Comparison of ENCODE assay signal across 27 cellular contexts in the genomic region with DNA sequence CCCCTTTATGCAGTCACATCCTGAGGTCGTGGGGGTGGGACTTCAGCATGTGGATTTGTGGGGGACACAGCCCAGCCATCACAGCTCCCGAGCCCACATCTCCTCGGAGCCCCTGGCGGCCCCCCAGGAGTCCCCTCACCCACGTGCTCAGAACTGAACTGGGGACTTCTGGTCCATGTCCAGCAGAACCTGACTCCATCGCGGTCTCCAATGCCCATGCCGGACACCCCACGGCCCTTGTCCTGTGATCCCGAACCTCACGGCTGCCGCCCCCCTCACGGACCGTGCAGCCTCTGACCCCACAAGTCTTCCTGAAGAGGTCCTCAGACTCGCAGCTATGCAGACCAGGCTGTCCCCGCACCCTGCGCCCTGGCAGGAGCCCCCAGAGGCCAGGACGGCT. TPM values are rescaled to one million over a fixed set of nuclear protein-coding genes. Genes with fewer than 3 reads are reported as not detected.
DNase-seq lines count a peak whose midpoint lies in the region; ATAC-seq and TF ChIP-seq lines count a peak whose summit lies in the region.
"Had no signal": no experiment of that assay in that cellular context is flagged by ENCODE, and none has a peak within 500 bp of the region (broad histone marks: within the 10 kb centered on the region; RNA-seq: fewer than 3 reads in every experiment).

No MANE protein-coding gene starts in this region.

- DNase-seq in activated T-cell treated with anti-CD3 and anti-CD28 coated beads, Interleukin-2, amount 50 U/mL, for 24 hours: no peak
- no peak for DNase-seq in activated T-cell treated with anti-CD3 and anti-CD28 coated beads, Interleukin-2, amount 50 U/mL, for 1 hour
- DNase-seq in CD4-positive, CD25-positive, alpha-beta regulatory T cell: no peak
- DNase-seq in activated CD8-positive, alpha-beta T cell treated with anti-CD3 and anti-CD28 coated beads, Interleukin-2, amount 10 ng/mL, durations not matched to agents 7 days and 5 days: no peak
- DNase-seq in naive B cell: no peak
- no peak for DNase-seq in NCI-H2171 (lab: John Stamatoyannopoulos, UW)
- DNase-seq: ACHN; activated CD8-positive, alpha-beta memory T cell treated with anti-CD3 and anti-CD28 coated beads for 24 hours; activated effector memory CD4-positive, alpha-beta T cell treated with Interleukin-2 at 50 U/mL for 16 hours; cerebellar nuclear complex; DMS79; effector CD8-positive, alpha-beta T cell; gastrocnemius medialis; H9; mesenchymal stem cell; NCI-H187 treated with DMSO at 0.1 percent for 48 hours; NCI-H2227 treated with DMSO at 0.1 percent for 48 hours; NCI-H82; SHP77; stimulated activated CD4-positive, alpha-beta T cell treated with anti-CD3 and anti-CD28 coated beads, Interleukin-1b, Interleukin-23, amount 100 ng/mL, for 48 hours; stimulated activated naive CD4-positive, alpha-beta T cell treated with Interleukin-2 at 50 U/mL for 16 hours had no signal

- peaks cover 30% of the 10 kb centered on the region for H3K4me1 Mint-ChIP-seq in activated T-cell treated with anti-CD3 and anti-CD28 coated beads, Interleukin-2, amount 50 U/mL, for 24 hours (ENCODE audit: low read depth)
- peaks cover 0 to 30% (median 4%) of the 10 kb centered on the region in 4 donors for H3K4me1 Mint-ChIP-seq in CD4-positive, CD25-positive, alpha-beta regulatory T cell
- H3K4me1 Mint-ChIP-seq in activated CD8-positive, alpha-beta T cell treated with anti-CD3 and anti-CD28 coated beads, Interleukin-2, amount 10 ng/mL, durations not matched to agents 7 days and 5 days (ENCODE audit: low read depth): peaks cover 33% of the 10 kb centered on the region
- H3K4me1 Mint-ChIP-seq in naive B cell: peaks cover 28 to 53% (median 30%) of the 10 kb centered on the region in 3 donors

- no peaks in the 10 kb centered on the region for H3K36me3 Mint-ChIP-seq in activated T-cell treated with anti-CD3 and anti-CD28 coated beads, Interleukin-2, amount 50 U/mL, for 24 hours (ENCODE audit: low read depth)
- no peaks in the 10 kb centered on the region for H3K36me3 Mint-ChIP-seq in CD4-positive, CD25-positive, alpha-beta regulatory T cell
- H3K36me3 Mint-ChIP-seq in activated CD8-positive, alpha-beta T cell treated with anti-CD3 and anti-CD28 coated beads, Interleukin-2, amount 10 ng/mL, durations not matched to agents 7 days and 5 days (ENCODE audit: low read depth): peaks cover 3% of the 10 kb centered on the region
- H3K36me3 Mint-ChIP-seq in naive B cell: no peaks in the 10 kb centered on the region

- H3K27me3 Mint-ChIP-seq in activated T-cell treated with anti-CD3 and anti-CD28 coated beads, Interleukin-2, amount 50 U/mL, for 24 hours: no peaks in the 10 kb centered on the region
- peaks cover 11% of the 10 kb centered on the region for H3K27me3 Mint-ChIP-seq in CD4-positive, CD25-positive, alpha-beta regulatory T cell
- H3K27me3 Mint-ChIP-seq in activated CD8-positive, alpha-beta T cell treated with anti-CD3 and anti-CD28 coated beads, Interleukin-2, amount 10 ng/mL, durations not matched to agents 7 days and 5 days (ENCODE audit: low read depth): no peaks in the 10 kb centered on the region
- no peaks in the 10 kb centered on the region for H3K27me3 Mint-ChIP-seq in naive B cell

- CTCF ChIA-PET in activated CD8-positive, alpha-beta T cell treated with anti-CD3 and anti-CD28 coated beads, Interleukin-2, amount 10 ng/mL, durations not matched to agents 7 days and 5 days (lab: Charles Lee): interaction anchor here (1.1 to 2.3 kb wide), 2 partner anchors 16 to 61 kb away, joined by 4 to 9 read pairs; no protein-coding TSS in a partner anchor

- H3K27ac ChIP-seq in CD4-positive, CD25-positive, alpha-beta regulatory T cell (ENCODE audit: insufficient read depth, low read length, poor library complexity, severe bottlenecking): no peak overlapping the region
- H3K27ac ChIP-seq: esophagus muscularis mucosa, gastrocnemius medialis, parathyroid adenoma, tibial nerve, VCaP had no signal

- H3K4me3 ChIP-seq in CD4-positive, CD25-positive, alpha-beta regulatory T cell (ENCODE audit: low read depth, low read length): no peak overlapping the region
- H3K4me3 ChIP-seq: esophagus muscularis mucosa, gastrocnemius medialis, tibial nerve had no signal

- H3K4me1 ChIP-seq in CD4-positive, CD25-positive, alpha-beta regulatory T cell (ENCODE audit: control insufficient read depth, insufficient read depth, low read length, poor library complexity, severe bottlenecking): peaks cover 20% of the 10 kb centered on the region
- H3K4me1 ChIP-seq: esophagus muscularis mucosa, gastrocnemius medialis, parathyroid adenoma, tibial nerve had no signal

- H3K9me3 ChIP-seq in CD4-positive, CD25-positive, alpha-beta regulatory T cell (ENCODE audit: control insufficient read depth in 2 of 2, low read length in 2 of 2): no peaks in the 10 kb centered on the region
- H3K9me3 ChIP-seq: gastrocnemius medialis had no signal

- H3K9me3 Mint-ChIP-seq in activated T-cell treated with anti-CD3 and anti-CD28 coated beads, Interleukin-2, amount 50 U/mL, for 24 hours: no peaks in the 10 kb centered on the region
- H3K9me3 Mint-ChIP-seq in CD4-positive, CD25-positive, alpha-beta regulatory T cell: peaks cover 0 to 3% (median 0%) of the 10 kb centered on the region in 7 donors
- H3K9me3 Mint-ChIP-seq in activated CD8-positive, alpha-beta T cell treated with anti-CD3 and anti-CD28 coated beads, Interleukin-2, amount 10 ng/mL, durations not matched to agents 7 days and 5 days (ENCODE audit: insufficient read depth): no peaks in the 10 kb centered on the region
- H3K9me3 Mint-ChIP-seq in naive B cell: peaks cover 0 to 3% (median 1%) of the 10 kb centered on the region in 7 donors

- peak overlapping the region; percentile 56 for H3K27ac Mint-ChIP-seq in activated T-cell treated with anti-CD3 and anti-CD28 coated beads, Interleukin-2, amount 50 U/mL, for 24 hours
- peak overlapping the region in 2 of 3 donors; percentile 46 to 92 for H3K27ac Mint-ChIP-seq in CD4-positive, CD25-positive, alpha-beta regulatory T cell
- H3K27ac Mint-ChIP-seq in activated CD8-positive, alpha-beta T cell treated with anti-CD3 and anti-CD28 coated beads, Interleukin-2, amount 10 ng/mL, durations not matched to agents 7 days and 5 days: peak overlapping the region; percentile 85
- H3K27ac Mint-ChIP-seq in naive B cell: peak overlapping the region in 3 of 6 donors; percentile 80 to 93 (median 87)

- POLR2A ChIA-PET in activated CD8-positive, alpha-beta T cell treated with anti-CD3 and anti-CD28 coated beads, Interleukin-2, amount 10 ng/mL, durations not matched to agents 7 days and 5 days (lab: Charles Lee): interaction anchor here (1.4 to 1.5 kb wide), 2 partner anchors 10 to 12 kb away, joined by 7 read pairs; no protein-coding TSS in a partner anchor

- no peak overlapping the region for H3K4me3 Mint-ChIP-seq in activated T-cell treated with anti-CD3 and anti-CD28 coated beads, Interleukin-2, amount 50 U/mL, for 24 hours
- H3K4me3 Mint-ChIP-seq in CD4-positive, CD25-positive, alpha-beta regulatory T cell: peak overlapping the region; percentile 22 to 63 (median 60)
- peak overlapping the region; percentile 45 for H3K4me3 Mint-ChIP-seq in activated CD8-positive, alpha-beta T cell treated with anti-CD3 and anti-CD28 coated beads, Interleukin-2, amount 10 ng/mL, durations not matched to agents 7 days and 5 days
- peak overlapping the region; percentile 36 to 76 (median 68) for H3K4me3 Mint-ChIP-seq in naive B cell

- H3K27me3 ChIP-seq in CD4-positive, CD25-positive, alpha-beta regulatory T cell (ENCODE audit: control insufficient read depth, insufficient read depth, low read length): no peaks in the 10 kb centered on the region

- H3K36me3 ChIP-seq in CD4-positive, CD25-positive, alpha-beta regulatory T cell (ENCODE audit: control insufficient read depth, insufficient read depth, low read length): no peaks in the 10 kb centered on the region
- H3K36me3 ChIP-seq: esophagus muscularis mucosa, gastrocnemius medialis, tibial nerve had no signal

- ATAC-seq in CD4-positive, CD25-positive, alpha-beta regulatory T cell (ENCODE audit: low read depth in 2 of 2): no peak
- no peak for ATAC-seq in activated CD8-positive, alpha-beta T cell treated with anti-CD3 and anti-CD28 coated beads, Interleukin-2, amount 10 ng/mL, durations not matched to agents 7 days and 5 days
- ATAC-seq in naive B cell (ENCODE audit: low read depth in 2 of 2) (peak in 1 of 2 donors; percentile 5), HG03135 (IDR thresholded peaks at IDR 0.05; ENCODE audit: unreplicated experiment) (no peak), SK-N-SH treated with all-trans-retinoic acid at 6 μM for 48 hours (no peak)
- ATAC-seq: gastrocnemius medialis had no signal

TF ChIP-seq in SK-N-SH treated with all-trans-retinoic acid at 6 μM for 48 hours, 23 proteins besides CTCF, POLR2A, EP300 and RAD21:
- no peak for TF ChIP-seq ZFP30 (CRISPR knock-in tag; IDR thresholded peaks at IDR 0.05)
- no peak for TF ChIP-seq ISL1 (CRISPR knock-in tag; IDR thresholded peaks at IDR 0.05)
- TF ChIP-seq TSHZ2 (CRISPR knock-in tag; IDR thresholded peaks at IDR 0.05): no peak
TF ChIP-seq in SK-N-SH treated with all-trans-retinoic acid at 6 μM for 48 hours: peak in this region for 0.

RNA-seq across cellular contexts. Expression of gene FBRSL1, which starts 13.5 kb away (rescaled TPM):
- total RNA-seq in CD4-positive, CD25-positive, alpha-beta regulatory T cell: 94.6 TPM
- under 1 TPM; 0.16 to 0.78 (median 0.31) TPM for polyA plus RNA-seq in CD4-positive, CD25-positive, alpha-beta regulatory T cell
- total RNA-seq in activated CD8-positive, alpha-beta T cell treated with anti-CD3 and anti-CD28 coated beads, Interleukin-2, amount 10 ng/mL, durations not matched to agents 7 days and 5 days: 10 to 100 TPM; 51.2 to 58.5 TPM
- polyA plus RNA-seq in naive B cell (ENCODE audit: low read depth in 6 of 6): 1 to 10 TPM in 5 of 6 donors, under 1 TPM in 1; 0.60 to 5.8 (median 2.9) TPM
